In the genomic region with DNA sequence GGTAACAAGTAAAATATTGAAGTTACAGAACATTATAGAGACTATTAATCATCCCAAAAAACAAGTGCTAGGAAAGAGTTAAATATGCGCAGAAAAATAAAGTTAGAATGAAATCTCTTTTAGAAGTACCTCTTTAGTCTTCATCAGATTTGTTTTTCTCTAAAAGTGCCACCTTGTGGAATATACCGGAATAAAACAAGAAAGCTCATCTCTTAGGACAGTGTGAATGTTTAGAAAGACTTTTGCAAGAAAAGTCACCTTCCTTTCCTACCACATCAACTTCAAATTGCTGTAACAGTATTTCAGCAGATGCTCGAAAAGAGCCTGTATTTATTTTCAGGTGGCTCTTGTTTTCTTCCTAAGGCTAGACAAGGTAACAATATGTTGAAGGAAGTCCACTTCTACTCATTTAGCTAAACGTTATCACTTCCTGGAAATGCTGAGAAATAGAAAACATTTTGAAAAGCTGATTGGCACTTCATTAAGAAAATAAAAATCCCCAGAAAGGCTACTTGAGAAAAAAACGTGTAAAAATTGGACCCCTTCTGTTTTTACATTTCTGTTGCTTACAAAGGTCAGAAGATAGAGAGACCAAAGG, we compare ENCODE assay signal across 8 cellular contexts. TPM values are rescaled to one million over a fixed set of nuclear protein-coding genes. Genes with fewer than 3 reads are reported as not detected.
A peak's percentile ranks its signal among the peaks of the same experiment; 100 is the strongest.
DNase-seq lines count a peak whose midpoint lies in the region; ATAC-seq and TF ChIP-seq lines count a peak whose summit lies in the region.

No MANE protein-coding gene starts in this region.

- H4K8ac ChIP-seq in mesendoderm (ENCODE audit: low read depth, low read length), result no peak overlapping the region

- H2BK5ac ChIP-seq in mesendoderm (ENCODE audit: low read length), result no peak overlapping the region

- H4K5ac ChIP-seq in mesendoderm (ENCODE audit: low read length), result no peak overlapping the region

- DNase-seq in NCI-H1694 treated with DMSO at 0.1 percent for 48 hours (lab: John Stamatoyannopoulos, UW) (peak; percentile 15), NCI-H1694 (lab: John Stamatoyannopoulos, UW) (no peak), LHCN-M2 (ENCODE audit: low read depth) (peak; percentile 71), ascending aorta (ENCODE audit: low spot score in 2 of 2) (no peak), mesendoderm (peak; percentile 36), C1 segment of cervical spinal cord (lab: John Stamatoyannopoulos, UW) (no peak)

- H3K27ac ChIP-seq in ascending aorta (no peak overlapping the region), mesendoderm (ENCODE audit: low read depth, low read length) (no peak overlapping the region)

- H3K56ac ChIP-seq in mesendoderm (ENCODE audit: low read length), result no peak overlapping the region

- peak in 2 of 3 experiments; percentile 27 to 34 for TF ChIP-seq CTCF in ascending aorta (IDR thresholded peaks at IDR 0.05)

- H3K23ac ChIP-seq in mesendoderm (ENCODE audit: low read length), result no peak overlapping the region

- no peak overlapping the region for H3K18ac ChIP-seq in mesendoderm (ENCODE audit: low read length)

- H3K4me3 ChIP-seq in ascending aorta (no peak overlapping the region), mesendoderm (ENCODE audit: low read length) (no peak overlapping the region)

- H3K9ac ChIP-seq in mesendoderm (ENCODE audit: low read length), result no peak overlapping the region

- H3K36me3 ChIP-seq in ascending aorta (no peaks in the 10 kb centered on the region), mesendoderm (ENCODE audit: control insufficient read depth, insufficient read depth, low read length) (no peaks in the 10 kb centered on the region)

- ATAC-seq in HG02970 (IDR thresholded peaks at IDR 0.05; ENCODE audit: low FRiP score, unreplicated experiment) (no peak), GM18520 (IDR thresholded peaks at IDR 0.05; ENCODE audit: unreplicated experiment) (no peak)

- H2BK120ac ChIP-seq in mesendoderm (ENCODE audit: low read depth, low read length), result no peak overlapping the region

- no peaks in the 10 kb centered on the region for H3K79me1 ChIP-seq in mesendoderm (ENCODE audit: low read length)

- H3K4ac ChIP-seq in mesendoderm (ENCODE audit: low read depth, low read length), result no peak overlapping the region

- no peaks in the 10 kb centered on the region for H3K9me3 ChIP-seq in ascending aorta

- no peaks in the 10 kb centered on the region for H3K27me3 ChIP-seq in ascending aorta
- H3K27me3 ChIP-seq in mesendoderm (ENCODE audit: insufficient read depth, low read length, poor library complexity), result no peaks in the 10 kb centered on the region

- intact Hi-C loops in ascending aorta (cut with DNase I), result no loop called here

- H3K4me2 ChIP-seq in mesendoderm (ENCODE audit: low read length), result no peak overlapping the region

- peaks cover 0 to 2% of the 10 kb centered on the region in 2 donors for H3K4me1 ChIP-seq in ascending aorta
- no peaks in the 10 kb centered on the region for H3K4me1 ChIP-seq in mesendoderm (ENCODE audit: control insufficient read depth, low read depth, low read length)

- no peaks in the 10 kb centered on the region for H3K79me2 ChIP-seq in mesendoderm (ENCODE audit: control insufficient read depth, insufficient read depth, low read length)

- H2BK15ac ChIP-seq in mesendoderm (replicated peaks; ENCODE audit: low read depth), result no peak overlapping the region

- WGBS in mesendoderm (ENCODE audit: extremely low coverage, insufficient coverage, low lambda C conversion rate), result no CpG with 5 or more reads among the region's 5 CpGs

- H2AK5ac ChIP-seq in mesendoderm (ENCODE audit: low read length), result no peak overlapping the region

RNA-seq across cellular contexts. Expression of a gene that starts 19.8 kb away (rescaled TPM):
- 25.6 and 30.0 TPM in 2 replicates for total RNA-seq in LHCN-M2 (2014; rRNA removed)
- 14.7 TPM for polyA plus RNA-seq in LHCN-M2 (2012)
- 0.64 TPM for total RNA-seq in ascending aorta
- 102 TPM for polyA plus RNA-seq in mesendoderm (2013, experiment 1 of 2)
- polyA plus RNA-seq in mesendoderm (2013, experiment 2 of 2), result 100 TPM

Comparison
In these comparisons a context has a peak if more than half of its experiments do, and no peak if none do; other contexts are left out.
1. DNase-seq: peak in NCI-H1694 treated with DMSO at 0.1 percent for 48 hours (single experiment), LHCN-M2 (single experiment) and mesendoderm (single experiment); none in NCI-H1694 (single experiment), ascending aorta (0 of 2) and C1 segment of cervical spinal cord (0 of 14).
2. RNA of a gene that starts 19.8 kb away (total RNA-seq): 25.6 to 30.0 TPM in LHCN-M2; 0.64 TPM in ascending aorta (single experiment); every median in the first group is over 10 times any median in the second.